1 cellular context compared by ENCODE assay signal in genomic region chr3:5774337-5774736, GRCh38.
TF ChIP-seq lines count a peak whose summit lies in the region.

No MANE protein-coding gene starts in this region.

TF ChIP-seq in K562, 482 proteins besides CTCF, POLR2A, EP300 and RAD21 (continued from another document and continues in another):
- TF ChIP-seq E2F8 (IDR thresholded peaks at IDR 0.05; ENCODE audit: low read depth, partially characterized antibody): peak; percentile 80
- peak; percentile 51; the same call in 1 of the 2 replicates for TF ChIP-seq STAT5A (IDR thresholded peaks at IDR 0.05; ENCODE audit: borderline replicate concordance, low read length)
- no peak for TF ChIP-seq TCF7L2 (IDR thresholded peaks at IDR 0.05; ENCODE audit: low read depth, low read length)
- TF ChIP-seq FOXP1 (CRISPR knock-in tag; IDR thresholded peaks at IDR 0.05): no peak
- TF ChIP-seq ZNF277 (CRISPR knock-in tag; IDR thresholded peaks at IDR 0.05; ENCODE audit: borderline replicate concordance): no peak
- peak; percentile 72 for TF ChIP-seq PRDM10 (IDR thresholded peaks at IDR 0.05; ENCODE audit: partially characterized antibody)
- TF ChIP-seq SMARCE1 (IDR thresholded peaks at IDR 0.05): peak; percentile 85
- TF ChIP-seq FOXM1 (IDR thresholded peaks at IDR 0.05; ENCODE audit: low read depth): peak; percentile 72
- TF ChIP-seq FOXM1 (CRISPR knock-in tag; IDR thresholded peaks at IDR 0.05; ENCODE audit: low read depth): no peak
- TF ChIP-seq SREBF1 (IDR thresholded peaks at IDR 0.05; ENCODE audit: borderline replicate concordance, low read depth, low read length): no peak
- TF ChIP-seq JUNB (CRISPR knock-in tag; conservative IDR thresholded peaks at IDR 0.05): no peak
- peak; percentile 31; the same call in 1 of the 2 replicates for TF ChIP-seq TRIM28 (IDR thresholded peaks at IDR 0.05)
- no peak for TF ChIP-seq ZNF766 (CRISPR knock-in tag; conservative IDR thresholded peaks at IDR 0.05)
- TF ChIP-seq ZNF311 (CRISPR knock-in tag; IDR thresholded peaks at IDR 0.05): no peak
- no peak for TF ChIP-seq ZNF274 (IDR thresholded peaks at IDR 0.05; ENCODE audit: borderline replicate concordance, low read depth, low read length)
- TF ChIP-seq RAD51 (IDR thresholded peaks at IDR 0.05; ENCODE audit: borderline replicate concordance, low read depth): no peak
- no peak for TF ChIP-seq E2F1 (CRISPR knock-in tag; IDR thresholded peaks at IDR 0.05)
- no peak for TF ChIP-seq REST (CRISPR knock-in tag; IDR thresholded peaks at IDR 0.05; ENCODE audit: low read depth)
- no peak for TF ChIP-seq ZNF551 (CRISPR knock-in tag; IDR thresholded peaks at IDR 0.05)
- no peak for TF ChIP-seq CBX8 (IDR thresholded peaks at IDR 0.05; ENCODE audit: borderline replicate concordance, extremely low read depth, low read depth, low read length, poor library complexity, severe bottlenecking)
- TF ChIP-seq CHD2 (IDR thresholded peaks at IDR 0.05; ENCODE audit: low read depth, low read length): no peak
- TF ChIP-seq STAG1 (CRISPR knock-in tag; IDR thresholded peaks at IDR 0.05; ENCODE audit: borderline replicate concordance): no peak
- no peak for TF ChIP-seq ZNF41 (CRISPR knock-in tag; conservative IDR thresholded peaks at IDR 0.05)
- TF ChIP-seq DPF2 (IDR thresholded peaks at IDR 0.05): peak; percentile 93
- peak; percentile 50 to 75; a peak in 2 of 4 replicates for TF ChIP-seq RCOR1 (IDR thresholded peaks at IDR 0.05; ENCODE audit: borderline replicate concordance in 1 of 2, low read depth in 2 of 2, low read length in 2 of 2)
- TF ChIP-seq CC2D1A (IDR thresholded peaks at IDR 0.05): peak; percentile 78; the same call in 1 of the 2 replicates
- no peak for TF ChIP-seq EGR1 (conservative IDR thresholded peaks at IDR 0.05)
- no peak for TF ChIP-seq FOS (IDR thresholded peaks at IDR 0.05; ENCODE audit: extremely low read depth, insufficient read length)
- TF ChIP-seq ZNF764 (CRISPR knock-in tag; IDR thresholded peaks at IDR 0.05; ENCODE audit: low read depth): no peak
- no peak for TF ChIP-seq ZC3H11A (IDR thresholded peaks at IDR 0.05; ENCODE audit: low read depth, low read length)
- no peak for TF ChIP-seq BMI1 (IDR thresholded peaks at IDR 0.05; ENCODE audit: low read length)
- TF ChIP-seq MEF2A (IDR thresholded peaks at IDR 0.05; ENCODE audit: control insufficient read depth, low read depth, low read length): no peak
- peak; percentile 65; the same call in 1 of the 2 replicates for TF ChIP-seq ARID3A (IDR thresholded peaks at IDR 0.05; ENCODE audit: borderline replicate concordance, low read depth, low read length)
- no peak for TF ChIP-seq ZNF707 (CRISPR knock-in tag; conservative IDR thresholded peaks at IDR 0.05)
- no peak for TF ChIP-seq ZNF282 (CRISPR knock-in tag; IDR thresholded peaks at IDR 0.05)
- TF ChIP-seq TBL1XR1 (IDR thresholded peaks at IDR 0.05; ENCODE audit: low read length in 2 of 2): peak in 1 of 2 experiments; percentile 32; a peak in 1 of 4 replicates
- no peak for TF ChIP-seq ZNF12 (CRISPR knock-in tag; IDR thresholded peaks at IDR 0.05)
- no peak for TF ChIP-seq SRF (CRISPR knock-in tag; IDR thresholded peaks at IDR 0.05)
- TF ChIP-seq TEAD1 (CRISPR knock-in tag; IDR thresholded peaks at IDR 0.05): peak in 1 of 2 experiments; percentile 55; a peak in 1 of 4 replicates
- peak; percentile 81; the same call in 1 of the 2 replicates for TF ChIP-seq POLR2AphosphoS5 (IDR thresholded peaks at IDR 0.05; ENCODE audit: control insufficient read depth, insufficient read depth, low read depth, low read length)
- no peak for TF ChIP-seq TBP (optimal IDR thresholded peaks at IDR 0.05; ENCODE audit: low read depth, low read length)
- no peak for TF ChIP-seq RERE (CRISPR knock-in tag; IDR thresholded peaks at IDR 0.05; ENCODE audit: borderline replicate concordance)
- peak; percentile 68 for TF ChIP-seq HDAC3 (IDR thresholded peaks at IDR 0.05; ENCODE audit: borderline replicate concordance, partially characterized antibody)
